In the genomic region with DNA sequence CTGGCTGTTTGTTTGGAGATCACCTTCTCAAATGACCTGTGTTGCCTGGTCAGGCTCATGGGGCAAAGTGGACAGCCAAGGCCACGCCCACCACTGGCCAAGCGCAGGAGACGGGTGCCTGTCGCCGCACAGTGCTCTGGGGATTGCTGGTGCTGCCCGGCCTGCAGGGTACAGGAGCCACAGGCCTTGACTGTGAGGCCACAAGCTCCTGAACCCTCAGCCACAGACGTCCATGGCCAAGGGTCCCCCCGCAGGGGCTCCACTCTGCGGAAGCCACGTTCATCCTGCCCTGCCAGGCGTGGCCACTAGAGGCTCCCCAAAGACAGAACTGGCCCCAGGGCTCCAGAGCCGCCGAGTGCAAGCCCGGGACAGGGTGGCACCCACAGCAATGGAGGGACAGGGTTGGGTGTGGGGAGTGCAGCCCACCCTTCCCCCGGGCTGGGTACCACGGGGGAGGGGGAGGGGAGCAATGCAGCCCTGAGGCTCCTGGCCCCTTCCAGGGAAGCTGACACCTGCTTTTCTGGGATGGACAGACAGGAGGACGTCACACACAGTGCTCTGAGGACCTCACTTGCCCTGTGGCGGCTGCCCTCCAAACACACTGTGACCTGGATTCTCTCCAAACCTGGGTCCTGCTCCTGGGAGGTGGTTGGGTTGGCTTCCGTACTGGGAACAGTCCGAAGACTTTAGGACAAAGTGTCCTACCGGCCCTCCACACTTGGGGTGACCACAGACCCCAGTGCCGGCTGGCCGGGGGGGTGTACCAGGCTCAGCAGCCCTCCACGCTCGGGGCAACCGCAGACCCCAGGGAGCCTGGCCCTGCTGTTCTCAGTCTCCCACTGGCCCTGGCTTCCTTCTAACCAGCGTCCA, we compare ENCODE assay signal across 8 cellular contexts. TPM values are rescaled to one million over a fixed set of nuclear protein-coding genes. Genes with fewer than 3 reads are reported as not detected.
DNase-seq lines count a peak whose midpoint lies in the region; ATAC-seq, FAIRE-seq and TF ChIP-seq lines count a peak whose summit lies in the region.

No MANE protein-coding gene starts in this region.

- H3K18ac ChIP-seq in H1 (ENCODE audit: extremely low read depth, low read length): no peak overlapping the region

- H3K9me3 ChIP-seq in H1 (ENCODE audit: insufficient read depth in 2 of 2, low read depth in 1 of 2, low read length in 1 of 2): no peaks in the 10 kb centered on the region

- H2BK15ac ChIP-seq in H1 (ENCODE audit: low read length): no peak overlapping the region

- 59% methylated on average over 22 of the region's 27 CpGs; no CpG with 5 or more reads in 1 of the 2 experiments for WGBS in H1 (ENCODE audit: extremely low coverage in 1 of 2, insufficient coverage in 1 of 2, insufficient read length in 1 of 2, insufficient replicate concordance in 2 of 2, low coverage in 1 of 2, low lambda C conversion rate in 2 of 2, missing lambda C conversion rate in 1 of 2), 2 experiments

- H2BK120ac ChIP-seq in H1 (replicated peaks; ENCODE audit: low read depth, low read length): no peak overlapping the region

- H3K27ac Mint-ChIP-seq in mesothelial cell of epicardium: no peak overlapping the region

- peaks cover 0 to 21% (median 10%) of the 10 kb centered on the region in 4 experiments; a peak in 6 of 7 replicates for H3K4me1 ChIP-seq in H1 (replicated peaks in 1 of 4; ENCODE audit: control insufficient read depth in 3 of 4, insufficient read depth in 4 of 4, low read length in 3 of 4)

- peak overlapping the region in 1 of 2 experiments; percentile 37; a peak in 2 of 4 replicates for H3K4me2 ChIP-seq in H1 (ENCODE audit: insufficient read depth in 1 of 2, low read depth in 2 of 2, low read length in 2 of 2)

- H3K9me3 Mint-ChIP-seq in mesothelial cell of epicardium: no peaks in the 10 kb centered on the region

- no peak overlapping the region for H4K91ac ChIP-seq in H1 (replicated peaks; ENCODE audit: insufficient read length, low read length)

- H3K4me3 Mint-ChIP-seq in mesothelial cell of epicardium: no peak overlapping the region

- no peak; a peak in 1 of 3 replicates for TF ChIP-seq POLR2A in H1 (IDR thresholded peaks at IDR 0.05; ENCODE audit: control extremely low read depth in 1 of 2, low read depth in 2 of 2, low read length in 2 of 2)

- H3K9ac ChIP-seq in H1 (replicated peaks in 1 of 4; ENCODE audit: extremely low read depth in 1 of 4, low read depth in 3 of 4, low read length in 3 of 4): peak overlapping the region in 2 of 4 experiments; percentile 29 to 55; a peak in 2 of 7 replicates

- H3K4me3 ChIP-seq in H1 (ENCODE audit: extremely low read depth in 1 of 4, insufficient read depth in 2 of 4, low read depth in 3 of 4, low read length in 4 of 4): no peak overlapping the region

- peaks cover 12 to 15% of the 10 kb centered on the region in 2 experiments for H4K20me1 ChIP-seq in H1 (replicated peaks in 1 of 2; ENCODE audit: control insufficient read depth in 1 of 2, insufficient read depth in 2 of 2, low read length in 2 of 2)

- FAIRE-seq in H1 (lab: Jason Lieb, UNC): no peak

- no peak overlapping the region for H2AFZ ChIP-seq in H1 (ENCODE audit: low read length)

- no peaks in the 10 kb centered on the region for H3K79me2 ChIP-seq in H1 (ENCODE audit: control insufficient read depth in 1 of 2, insufficient read depth in 2 of 2, low read length in 2 of 2)

- no peak overlapping the region for H4K5ac ChIP-seq in H1 (ENCODE audit: insufficient read length, low read depth, low read length)

- peaks cover 3 to 6% (median 5%) of the 10 kb centered on the region in 4 experiments; a peak in 6 of 8 replicates for H3K36me3 ChIP-seq in H1 (ENCODE audit: control insufficient read depth in 2 of 4, insufficient read depth in 4 of 4, low read length in 3 of 4)

- peak; percentile 50 for ATAC-seq in HG03196 (IDR thresholded peaks at IDR 0.05; ENCODE audit: unreplicated experiment)

- TF ChIP-seq EP300 in H1 (IDR thresholded peaks at IDR 0.05; ENCODE audit: borderline replicate concordance in 1 of 2, low read depth in 2 of 2, low read length in 2 of 2): no peak

- no peak overlapping the region for H3K56ac ChIP-seq in H1 (replicated peaks; ENCODE audit: insufficient read length, low read depth, low read length)

- CTCF ChIA-PET in H1 (lab: Charles Lee; ENCODE audit: partially characterized antibody): interaction anchor here (0.7 to 5.4 kb wide), 14 partner anchors 9 to 231 kb away, joined by 3 to 29 read pairs (median 4); partner anchors contain the start of genes BRD9 and TRIP13

- peak in 2 of 3 experiments; percentile 88 to 94; a peak in 3 of 4 replicates for TF ChIP-seq CTCF in H1 (IDR thresholded peaks at IDR 0.05; ENCODE audit: control extremely low read depth in 1 of 3, insufficient read depth in 1 of 3, low read depth in 1 of 3, low read length in 3 of 3)
- peak; percentile 86 for TF ChIP-seq CTCF in mesothelial cell of epicardium (IDR thresholded peaks at IDR 0.05; ENCODE audit: unreplicated experiment)

- no peaks in the 10 kb centered on the region for H3K23me2 ChIP-seq in H1 (ENCODE audit: low read depth, low read length)

- H3K4ac ChIP-seq in H1 (replicated peaks; ENCODE audit: insufficient read length, low read depth, low read length): no peak overlapping the region

- peak overlapping the region; percentile 95 for H4K8ac ChIP-seq in H1 (ENCODE audit: extremely low read depth, insufficient read depth, low read length)

- H3K36me3 Mint-ChIP-seq in mesothelial cell of epicardium: peaks cover 8% of the 10 kb centered on the region

- H3K4me1 Mint-ChIP-seq in mesothelial cell of epicardium: peaks cover 9% of the 10 kb centered on the region

- H3K27me3 Mint-ChIP-seq in mesothelial cell of epicardium (ENCODE audit: low read depth): peaks cover 26% of the 10 kb centered on the region

- DNase-seq in NCI-H1436 (lab: John Stamatoyannopoulos, UW): peak; percentile 72
- DNase-seq in NCI-H1436 treated with DMSO at 0.1 percent for 48 hours (lab: John Stamatoyannopoulos, UW): no peak
- DNase-seq in NCI-H526 (lab: John Stamatoyannopoulos, UW): peak; percentile 34 to 88
- DNase-seq in activated CD8-positive, alpha-beta memory T cell treated with anti-CD3 and anti-CD28 coated beads for 1 hour (ENCODE audit: extremely low read depth in 1 of 2, low read depth in 1 of 2): peak; percentile 34 to 49
- DNase-seq in H1 (ENCODE audit: low read depth in 1 of 2, low spot score in 2 of 2): peak in 1 of 2 experiments; percentile 90
- DNase-seq in mesothelial cell of epicardium (ENCODE audit: low spot score in 2 of 2, unreplicated experiment in 2 of 2): peak in 1 of 2 experiments; percentile 83
- peak; percentile 46 to 57 for DNase-seq in stimulated activated CD8-positive, alpha-beta memory T cell treated with anti-CD3 and anti-CD28 coated beads, Interleukin-2, amount 100 ng/mL, for 48 hours (ENCODE audit: low read depth in 2 of 2)

- peak overlapping the region; percentile 38; the same call in 1 of the 2 replicates for H3K27ac ChIP-seq in H1 (ENCODE audit: low read depth, low read length)

- H3K79me1 ChIP-seq in H1 (ENCODE audit: low read depth, low read length): no peaks in the 10 kb centered on the region

- peak overlapping the region; percentile 87; the same call in 1 of the 2 replicates for H2BK12ac ChIP-seq in H1 (ENCODE audit: low read depth, low read length)

- H2AK5ac ChIP-seq in H1 (ENCODE audit: low read depth, low read length): peak overlapping the region; percentile 53; the same call in 1 of the 2 replicates

- H2BK20ac ChIP-seq in H1 (ENCODE audit: low read length): no peak overlapping the region

- H3K27me3 ChIP-seq in H1 (replicated peaks in 1 of 4; ENCODE audit: control insufficient read depth in 3 of 4, extremely low read depth in 1 of 4, insufficient read depth in 3 of 4, low read length in 3 of 4): peaks cover 0 to 12% (median 5%) of the 10 kb centered on the region in 4 experiments; a peak in 3 of 7 replicates

- POLR2A ChIA-PET in H1 (lab: Charles Lee; ENCODE audit: partially characterized antibody): interaction anchor here (0.9 to 1.2 kb wide), 2 partner anchors 57 to 58 kb away, joined by 3 to 4 read pairs; no protein-coding TSS in a partner anchor

- no peak overlapping the region for H3K14ac ChIP-seq in H1 (ENCODE audit: insufficient read length)

- peak; percentile 86 to 93 for TF ChIP-seq RAD21 in H1 (IDR thresholded peaks at IDR 0.05 in 1 of 2, conservative IDR thresholded peaks at IDR 0.05 in 1 of 2; ENCODE audit: low read depth in 2 of 2, low read length in 2 of 2)

- no peak overlapping the region for H2BK5ac ChIP-seq in H1 (ENCODE audit: low read depth, low read length)

- H3K23ac ChIP-seq in H1 (ENCODE audit: insufficient read length): no peak overlapping the region

TF ChIP-seq in H1, 55 proteins besides CTCF, POLR2A, EP300 and RAD21 (continues in another document):
- TF ChIP-seq CHD1 (IDR thresholded peaks at IDR 0.05; ENCODE audit: low read depth, low read length) (no peak), JUND (IDR thresholded peaks at IDR 0.05; ENCODE audit: low read length) (no peak), TEAD4 (IDR thresholded peaks at IDR 0.05; ENCODE audit: low read depth, low read length) (no peak)
- TF ChIP-seq, protein P1, sequence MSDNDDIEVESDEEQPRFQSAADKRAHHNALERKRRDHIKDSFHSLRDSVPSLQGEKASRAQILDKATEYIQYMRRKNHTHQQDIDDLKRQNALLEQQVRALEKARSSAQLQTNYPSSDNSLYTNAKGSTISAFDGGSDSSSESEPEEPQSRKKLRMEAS (IDR thresholded peaks at IDR 0.05): no peak

RNA-seq across cellular contexts. Expression of gene TPPP, which starts 21.5 kb away (rescaled TPM):
- total RNA-seq in H1 (2021; fragmentation: NEBNext Ultra II Directional; extraction: Animal tissue kit (Norgen Biotek cat#: 25700)): 0.65 and 0.93 TPM in 2 replicates
- polyA plus RNA-seq in H1 (2011; rRNA removed): 0.36 and 0.86 TPM in 2 replicates
- polyA plus RNA-seq in H1 (2011; cell fraction: cytosol; rRNA removed): 0.66 TPM
- 1.1 TPM for polyA plus RNA-seq in H1 (2011; cell fraction: nucleus; rRNA removed)
- polyA plus RNA-seq in H1 (2012, experiment 1 of 2): 0.44 to 1.0 TPM (median 0.79 TPM) in 4 replicates
- polyA plus RNA-seq in H1 (2012, experiment 2 of 2): 0.29 TPM
- polyA plus RNA-seq in H1 (2013, experiment 1 of 2): 0.51 TPM
- polyA plus RNA-seq in H1 (2013, experiment 2 of 2): 0.42 TPM
- 0.41 and 1.1 TPM in 2 replicates for polyA minus RNA-seq in H1 (2011; rRNA and poly(A)+ RNA removed)
- 1.0 TPM for polyA minus RNA-seq in H1 (2011; cell fraction: cytosol; rRNA and poly(A)+ RNA removed)
- 0.80 TPM for polyA minus RNA-seq in H1 (2011; cell fraction: nucleus; rRNA and poly(A)+ RNA removed)
- total RNA-seq in mesothelial cell of epicardium: 0.16 to 0.24 TPM (median 0.18 TPM) in 3 replicates

RNA-seq across cellular contexts. Expression of gene CEP72, which starts 59.6 kb away (rescaled TPM):
- total RNA-seq in H1 (2021; fragmentation: NEBNext Ultra II Directional; extraction: Animal tissue kit (Norgen Biotek cat#: 25700)): 18.9 and 19.6 TPM in 2 replicates
- polyA plus RNA-seq in H1 (2011; rRNA removed): 13.1 and 13.2 TPM in 2 replicates
- polyA plus RNA-seq in H1 (2011; cell fraction: cytosol; rRNA removed): 14.2 TPM
- 25.1 TPM for polyA plus RNA-seq in H1 (2011; cell fraction: nucleus; rRNA removed)
- 10.9 to 14.7 TPM (median 13.0 TPM) in 4 replicates for polyA plus RNA-seq in H1 (2012, experiment 1 of 2)
- polyA plus RNA-seq in H1 (2012, experiment 2 of 2): 6.4 TPM
- polyA plus RNA-seq in H1 (2013, experiment 1 of 2): 5.8 TPM
- 5.2 TPM for polyA plus RNA-seq in H1 (2013, experiment 2 of 2)
- 26.8 and 27.2 TPM in 2 replicates for polyA minus RNA-seq in H1 (2011; rRNA and poly(A)+ RNA removed)
- polyA minus RNA-seq in H1 (2011; cell fraction: cytosol; rRNA and poly(A)+ RNA removed): 17.0 TPM
- 38.5 TPM for polyA minus RNA-seq in H1 (2011; cell fraction: nucleus; rRNA and poly(A)+ RNA removed)
- total RNA-seq in mesothelial cell of epicardium: 20.1 to 21.7 TPM (median 20.3 TPM) in 3 replicates
